8 cellular contexts compared by ENCODE assay signal in the genomic region with DNA sequence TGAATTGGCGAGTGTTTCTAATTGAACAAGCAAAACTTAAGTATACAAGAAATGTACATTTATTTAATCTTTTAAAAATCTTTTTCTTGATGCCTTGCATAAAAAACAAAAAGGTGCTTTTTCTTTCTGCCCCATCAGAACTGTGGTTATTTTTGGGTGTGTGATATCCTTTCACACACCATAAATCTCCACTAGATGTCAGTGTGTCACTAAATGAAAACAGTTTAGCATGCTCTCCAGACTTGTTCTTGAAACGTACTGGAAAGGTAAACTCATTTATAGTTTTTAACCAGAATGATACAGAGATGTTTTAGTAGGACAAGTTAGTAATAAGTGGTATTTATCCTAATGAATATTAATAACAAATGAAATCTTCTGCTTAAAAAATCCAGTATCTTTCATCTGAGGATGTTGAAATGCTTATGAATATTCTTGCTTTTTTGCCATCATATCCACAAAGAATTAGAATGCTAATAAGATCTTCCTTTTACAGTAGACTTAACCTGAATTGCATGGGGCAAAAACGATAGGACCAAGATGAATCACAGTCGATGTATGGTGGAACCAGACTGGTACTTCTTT.
DNase-seq lines count a peak whose midpoint lies in the region; ATAC-seq, FAIRE-seq and TF ChIP-seq lines count a peak whose summit lies in the region.

No MANE protein-coding gene starts in this region.

- H2AFZ ChIP-seq in MM.1S (ENCODE audit: low read length) = no peak overlapping the region

- no peaks in the 10 kb centered on the region for H3F3A ChIP-seq in MM.1S (ENCODE audit: insufficient read depth, low read length)

- no peaks in the 10 kb centered on the region for H3K9me3 ChIP-seq in MM.1S (replicated peaks; ENCODE audit: insufficient read depth, low read length)
- no peaks in the 10 kb centered on the region for H3K9me3 ChIP-seq in pancreas

- H3K9me2 ChIP-seq in MM.1S (replicated peaks; ENCODE audit: insufficient read depth, low read length) = no peaks in the 10 kb centered on the region

- TF ChIP-seq CTCF in GM12864 (IDR thresholded peaks at IDR 0.05; ENCODE audit: low read depth, low read length, missing control alignments) (peak; percentile 50), MM.1S (IDR thresholded peaks at IDR 0.05; ENCODE audit: low read length) (peak; percentile 78), fibroblast of pulmonary artery (IDR thresholded peaks at IDR 0.05; ENCODE audit: low read length, missing control alignments) (peak; percentile 73), pancreas (IDR thresholded peaks at IDR 0.05) (peak; percentile 13 to 63 (median 51))

- DNase-seq in AML-193 (lab: John Stamatoyannopoulos, UW) (peak; percentile 38 to 74), GM12864 (ENCODE audit: low read depth) (peak; percentile 31), HEK293T (ENCODE audit: extremely low spot score) (peak; percentile 36), MM.1S (peak; percentile 73), SW480 (ENCODE audit: low spot score) (peak; percentile 36), fibroblast of pulmonary artery (ENCODE audit: low read depth) (peak; percentile 77), pancreas (no peak)
- DNase-seq in stimulated activated CD4-positive, alpha-beta T cell treated with anti-CD3 and anti-CD28 coated beads, Interleukin-15, amount 100 ng/mL, for 24 hours = no peak

- no peaks in the 10 kb centered on the region for H4K20me1 ChIP-seq in MM.1S (ENCODE audit: insufficient read depth, low read length)

- H3K4me1 ChIP-seq in MM.1S (ENCODE audit: low read length) = no peaks in the 10 kb centered on the region
- H3K4me1 ChIP-seq in pancreas = no peaks in the 10 kb centered on the region

- CTCF ChIA-PET in HEK293T (lab: Yijun Ruan, JAX) = no interaction called here

- peak in 3 of 4 donors; percentile 80 to 84 (median 81) for ATAC-seq in pancreas

- 49 to 56% methylated on average over 4 of the region's 4 CpGs for WGBS in pancreas, 2 donors

- H3K27ac ChIP-seq in MM.1S (ENCODE audit: low read length) = no peak overlapping the region
- no peak overlapping the region for H3K27ac ChIP-seq in pancreas

- H3K4me2 ChIP-seq in MM.1S (ENCODE audit: low read depth, low read length) = no peak overlapping the region

- H3K27me3 ChIP-seq in MM.1S (replicated peaks; ENCODE audit: insufficient read depth, low read length) (no peaks in the 10 kb centered on the region), pancreas (no peaks in the 10 kb centered on the region)

- POLR2A ChIA-PET in HEK293T (lab: Yijun Ruan, JAX) = no interaction called here

- peak; percentile 94 for FAIRE-seq in pancreas (lab: Jason Lieb, UNC)

- H3K4me3 ChIP-seq in GM12864 (ENCODE audit: low read depth, low read length) (no peak overlapping the region), MM.1S (ENCODE audit: low read length) (no peak overlapping the region), fibroblast of pulmonary artery (replicated peaks; ENCODE audit: low read depth, low read length) (no peak overlapping the region), pancreas (no peak overlapping the region)

- H3K36me3 ChIP-seq in MM.1S (replicated peaks; ENCODE audit: insufficient read depth, low read length) (no peaks in the 10 kb centered on the region), pancreas (no peaks in the 10 kb centered on the region)

- intact Hi-C loops in pancreas (cut with DNase I) = no loop called here

- H3K9ac ChIP-seq in MM.1S (ENCODE audit: low read length) = no peak overlapping the region

- no peaks in the 10 kb centered on the region for H3K79me2 ChIP-seq in MM.1S (ENCODE audit: low read length)

TF ChIP-seq in HEK293T, 16 proteins besides CTCF, POLR2A, EP300 and RAD21:
- no peak for TF ChIP-seq CTBP1 (IDR thresholded peaks at IDR 0.05; ENCODE audit: borderline replicate concordance)
- TF ChIP-seq, protein P1, sequence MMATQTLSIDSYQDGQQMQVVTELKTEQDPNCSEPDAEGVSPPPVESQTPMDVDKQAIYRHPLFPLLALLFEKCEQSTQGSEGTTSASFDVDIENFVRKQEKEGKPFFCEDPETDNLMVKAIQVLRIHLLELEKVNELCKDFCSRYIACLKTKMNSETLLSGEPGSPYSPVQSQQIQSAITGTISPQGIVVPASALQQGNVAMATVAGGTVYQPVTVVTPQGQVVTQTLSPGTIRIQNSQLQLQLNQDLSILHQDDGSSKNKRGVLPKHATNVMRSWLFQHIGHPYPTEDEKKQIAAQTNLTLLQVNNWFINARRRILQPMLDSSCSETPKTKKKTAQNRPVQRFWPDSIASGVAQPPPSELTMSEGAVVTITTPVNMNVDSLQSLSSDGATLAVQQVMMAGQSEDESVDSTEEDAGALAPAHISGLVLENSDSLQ (IDR thresholded peaks at IDR 0.05) = peak; percentile 25; the same call in 1 of the 2 replicates

Comparison
In these comparisons a context has a peak if more than half of its experiments do, and no peak if none do; other contexts are left out.
1. DNase-seq: peak in AML-193 (2 of 2), GM12864 (single experiment), HEK293T (single experiment), MM.1S (single experiment), SW480 (single experiment) and fibroblast of pulmonary artery (single experiment); none in pancreas (0 of 6) and stimulated activated CD4-positive, alpha-beta T cell treated with anti-CD3 and anti-CD28 coated beads, Interleukin-15, amount 100 ng/mL, for 24 hours (single experiment).
2. Peak in every context shown above with its lines, with median percentiles within 50 percentile points of each other: CTCF ChIP-seq.